In the genomic region with DNA sequence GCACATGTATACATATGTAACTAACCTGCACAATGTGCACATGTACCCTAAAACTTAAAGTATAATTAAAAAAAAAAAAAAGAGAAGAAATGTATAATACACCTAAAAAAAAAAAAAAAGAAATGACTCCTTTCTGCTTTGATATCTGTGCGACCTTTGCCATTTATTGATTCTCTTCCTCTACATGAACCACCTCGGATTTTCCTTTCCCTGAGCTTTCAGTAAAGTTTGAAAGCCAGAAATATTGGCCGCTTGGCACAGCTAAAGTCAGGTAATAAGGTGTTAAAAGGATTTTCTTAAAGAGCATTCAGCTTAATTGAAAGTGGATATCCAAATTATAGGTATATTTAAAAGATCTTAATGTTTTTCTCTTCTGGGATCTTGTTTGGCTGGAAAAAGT, we compare ENCODE assay signal across 36 cellular contexts. TPM values are rescaled to one million over a fixed set of nuclear protein-coding genes. Genes with fewer than 3 reads are reported as not detected.
A peak's percentile ranks its signal among the peaks of the same experiment; 100 is the strongest.
DNase-seq lines count a peak whose midpoint lies in the region; ATAC-seq, FAIRE-seq and TF ChIP-seq lines count a peak whose summit lies in the region.
"Had no signal": no experiment of that assay in that cellular context is flagged by ENCODE, and none has a peak within 500 bp of the region (broad histone marks: within the 10 kb centered on the region; RNA-seq: fewer than 3 reads in every experiment).

No MANE protein-coding gene starts in this region.

- TF ChIP-seq CTCF in liver (IDR thresholded peaks at IDR 0.05; ENCODE audit: low read depth, low read length, missing input control) = no peak
- TF ChIP-seq CTCF in HepG2 (CRISPR knock-in tag; IDR thresholded peaks at IDR 0.05) = no peak
- no peak for TF ChIP-seq CTCF in right lobe of liver (IDR thresholded peaks at IDR 0.05)
- no peak for TF ChIP-seq CTCF in type B pancreatic cell (conservative IDR thresholded peaks at IDR 0.05)

- H3K27ac ChIP-seq in liver (ENCODE audit: low read depth in 1 of 2, low read length in 2 of 2) (no peak overlapping the region), HepG2 (ENCODE audit: extremely low read length, insufficient read depth, low read length) (no peak overlapping the region), right lobe of liver (peak overlapping the region in 2 of 3 donors; percentile 27 to 50), small intestine (ENCODE audit: low read depth in 1 of 2, low read length in 1 of 2) (no peak overlapping the region)
- H3K27ac ChIP-seq: 22Rv1; A549; BLaER1; BLaER1 treated with 17β-estradiol and CSF1 and Interleukin-3, amounts not matched to agents 10 nM and 100 nM had no signal

- no peaks in the 10 kb centered on the region for H4K20me1 ChIP-seq in HepG2 (ENCODE audit: insufficient read depth, low read length)
- H4K20me1 ChIP-seq: BLaER1; BLaER1 treated with 17β-estradiol and CSF1 and Interleukin-3, amounts not matched to agents 10 nM and 100 nM had no signal

- intact Hi-C loops in HepG2 (cut with micrococcal nuclease; ENCODE audit: unreplicated experiment) = no loop called here
- intact Hi-C loops in right lobe of liver (cut with DNase I) = no loop called here

- in situ Hi-C loops in HepG2 (cut with HindIII; ENCODE audit: extremely low pct_ligation_motif_present, low pct_unique_long_range_greater_than_20kb) = no loop called here

- TF ChIP-seq EP300 in HepG2 (IDR thresholded peaks at IDR 0.05; ENCODE audit: low read depth in 2 of 2, low read length in 2 of 2) (no peak), HepG2 (CRISPR knock-in tag; IDR thresholded peaks at IDR 0.05; ENCODE audit: borderline replicate concordance) (no peak)

- H3K4me2 ChIP-seq in HepG2 (ENCODE audit: low read depth, low read length) = no peak overlapping the region
- H3K4me2 ChIP-seq: A549; BLaER1; BLaER1 treated with 17β-estradiol and CSF1 and Interleukin-3, amounts not matched to agents 10 nM and 100 nM had no signal

- H3K4me1 ChIP-seq in liver (ENCODE audit: control insufficient read depth in 4 of 4, insufficient read depth in 4 of 4, low read length in 3 of 4) (no peaks in the 10 kb centered on the region), HepG2 (ENCODE audit: insufficient read depth, low read length) (no peaks in the 10 kb centered on the region), right lobe of liver (no peaks in the 10 kb centered on the region), small intestine (ENCODE audit: control insufficient read depth in 2 of 2, insufficient read depth in 1 of 2, low read depth in 1 of 2, low read length in 1 of 2) (no peaks in the 10 kb centered on the region)
- H3K4me1 ChIP-seq: A549; BE2C; BLaER1; BLaER1 treated with 17β-estradiol and CSF1 and Interleukin-3, amounts not matched to agents 10 nM and 100 nM had no signal

- H2AFZ ChIP-seq in HepG2 (ENCODE audit: low read length) = no peak overlapping the region

- H3K9me3 ChIP-seq in liver (ENCODE audit: control insufficient read depth in 4 of 4, low read length in 3 of 4) = peaks cover 0 to 5% (median 2%) of the 10 kb centered on the region in 4 donors
- no peaks in the 10 kb centered on the region for H3K9me3 ChIP-seq in HepG2 (ENCODE audit: low read length)
- H3K9me3 ChIP-seq in right lobe of liver = no peaks in the 10 kb centered on the region
- no peaks in the 10 kb centered on the region for H3K9me3 ChIP-seq in small intestine (ENCODE audit: control insufficient read depth, low read depth)
- H3K9me3 ChIP-seq: A549, BE2C, BLaER1 had no signal

- no peak overlapping the region for H3K4me3 Mint-ChIP-seq in type B pancreatic cell
- H3K4me3 Mint-ChIP-seq: B cell; CD14-positive monocyte; CD4-positive, alpha-beta memory T cell; CD4-positive, alpha-beta T cell; CD4-positive, CD25-positive, alpha-beta regulatory T cell; CD8-positive, alpha-beta memory T cell; CD8-positive, alpha-beta T cell had no signal

- peak overlapping the region; percentile 5 to 25 (median 23) for H3K4me3 ChIP-seq in liver (ENCODE audit: low read depth in 1 of 3, low read length in 3 of 3)
- no peak overlapping the region for H3K4me3 ChIP-seq in HepG2 (replicated peaks in 1 of 3; ENCODE audit: insufficient read depth in 1 of 3, low read depth in 2 of 3, low read length in 3 of 3)
- peak overlapping the region in 2 of 3 donors; percentile 21 to 27 for H3K4me3 ChIP-seq in right lobe of liver
- H3K4me3 ChIP-seq in small intestine (ENCODE audit: low read depth in 1 of 2, low read length in 2 of 2) = no peak overlapping the region
- H3K4me3 ChIP-seq: A549; BLaER1; BLaER1 treated with 17β-estradiol and CSF1 and Interleukin-3, amounts not matched to agents 10 nM and 100 nM had no signal

- no TSS peak for BruUV-seq in HepG2 (replicated peaks; lab: Mats Ljungman, UMichigan)

- H3K27me3 ChIP-seq in liver (ENCODE audit: control insufficient read depth in 4 of 4, insufficient read depth in 4 of 4, low read length in 3 of 4) = no peaks in the 10 kb centered on the region
- no peaks in the 10 kb centered on the region for H3K27me3 ChIP-seq in HepG2 (ENCODE audit: control insufficient read depth in 1 of 2, insufficient read depth in 2 of 2, low read length in 2 of 2)
- no peaks in the 10 kb centered on the region for H3K27me3 ChIP-seq in right lobe of liver
- H3K27me3 ChIP-seq in small intestine (ENCODE audit: control insufficient read depth in 2 of 2, insufficient read depth in 2 of 2, low read length in 2 of 2) = no peaks in the 10 kb centered on the region
- H3K27me3 ChIP-seq: BE2C; BLaER1; BLaER1 treated with 17β-estradiol and CSF1 and Interleukin-3, amounts not matched to agents 10 nM and 100 nM had no signal

- H3K36me3 Mint-ChIP-seq in type B pancreatic cell = no peaks in the 10 kb centered on the region
- H3K36me3 Mint-ChIP-seq: CD14-positive monocyte; CD4-positive, alpha-beta memory T cell; CD4-positive, CD25-positive, alpha-beta regulatory T cell; CD8-positive, alpha-beta T cell had no signal

- H3K9ac ChIP-seq in liver (ENCODE audit: low read depth in 1 of 2, low read length in 2 of 2) (no peak overlapping the region), HepG2 (ENCODE audit: insufficient read depth, low read depth, low read length) (no peak overlapping the region)
- H3K9ac ChIP-seq: BLaER1; BLaER1 treated with 17β-estradiol and CSF1 and Interleukin-3, amounts not matched to agents 10 nM and 100 nM had no signal

- no peaks in the 10 kb centered on the region for H3K27me3 Mint-ChIP-seq in type B pancreatic cell
- H3K27me3 Mint-ChIP-seq: CD4-positive, alpha-beta T cell had no signal

- H3K27ac Mint-ChIP-seq in type B pancreatic cell = no peak overlapping the region
- H3K27ac Mint-ChIP-seq: B cell; CD14-positive monocyte; CD4-positive, alpha-beta memory T cell; CD4-positive, alpha-beta T cell; CD4-positive, CD25-positive, alpha-beta regulatory T cell; CD8-positive, alpha-beta memory T cell; CD8-positive, alpha-beta T cell had no signal

- H3K9me3 Mint-ChIP-seq in type B pancreatic cell = no peaks in the 10 kb centered on the region
- H3K9me3 Mint-ChIP-seq: CD4-positive, alpha-beta T cell; CD8-positive, alpha-beta T cell had no signal

- CTCF ChIA-PET in HepG2 (lab: Yijun Ruan, JAX; ENCODE audit: low intra/inter-chr PET ratio, low total read pairs) = no interaction called here

- 38% methylated on average over 3 of the region's 3 CpGs for WGBS in liver
- WGBS in HepG2 (ENCODE audit: low lambda C conversion rate) = 43% methylated on average over 3 of the region's 3 CpGs
- 16% methylated on average over 3 of the region's 3 CpGs for WGBS in right lobe of liver (ENCODE audit: insufficient coverage, low coverage, low lambda C conversion rate, missing lambda C conversion rate)
- 23 to 69% (median 48%) methylated on average over 3 of the region's 3 CpGs for WGBS in small intestine, 3 donors

- TF ChIP-seq POLR2A in HepG2 (IDR thresholded peaks at IDR 0.05; ENCODE audit: insufficient read depth in 1 of 2, low read depth in 2 of 2, low read length in 2 of 2) (no peak), right lobe of liver (IDR thresholded peaks at IDR 0.05) (no peak)

- peaks cover 4% of the 10 kb centered on the region for H3K4me1 Mint-ChIP-seq in type B pancreatic cell (ENCODE audit: unreplicated experiment)
- H3K4me1 Mint-ChIP-seq: B cell; CD14-positive monocyte; CD4-positive, alpha-beta memory T cell; CD4-positive, CD25-positive, alpha-beta regulatory T cell; CD8-positive, alpha-beta memory T cell had no signal

- DNase-seq in HepG2 (ENCODE audit: low spot score) (no peak), left lobe of liver (ENCODE audit: low spot score) (no peak), right lobe of liver (no peak), small intestine (peak; percentile 23), NOMO-1 treated with dmso at 0.1 percent for 144 hours (lab: John Stamatoyannopoulos, UW; ENCODE audit: unreplicated experiment) (no peak), SKM-1 (lab: John Stamatoyannopoulos, UW; ENCODE audit: unreplicated experiment) (no peak), type B pancreatic cell (ENCODE audit: extremely low spot score, unreplicated experiment) (no peak)
- DNase-seq: 8988T; ACHN; AML-193; BE2C; C1 segment of cervical spinal cord; Caco-2; Calu3; CD4-positive, alpha-beta memory T cell; CD4-positive, alpha-beta T cell; CD4-positive, CD25-positive, alpha-beta regulatory T cell; CD8-positive, alpha-beta memory T cell; CD8-positive, alpha-beta T cell; COR-L47; DMS 273 treated with DMSO at 0.1 percent for 48 hours; DMS153; DMS53; DMS79; DMS79 treated with DMSO at 0.1 percent for 48 hours; DND-41; EL had no signal

- POLR2A ChIA-PET in HepG2 (lab: Yijun Ruan, JAX) = no interaction called here

- H3K79me2 ChIP-seq in HepG2 (ENCODE audit: insufficient read depth, low read length) = no peaks in the 10 kb centered on the region

- ATAC-seq in HepG2 (no peak), left lobe of liver (peak; percentile 65), right lobe of liver (peak; percentile 27 to 89 (median 66))
- ATAC-seq: A549; CD8-positive, alpha-beta T cell had no signal

- H3K36me3 ChIP-seq in liver (ENCODE audit: control insufficient read depth in 4 of 4, insufficient read depth in 3 of 4, low read depth in 1 of 4, low read length in 3 of 4) (no peaks in the 10 kb centered on the region), HepG2 (replicated peaks in 1 of 2; ENCODE audit: control insufficient read depth in 1 of 2, insufficient read depth in 2 of 2, low read length in 2 of 2) (no peaks in the 10 kb centered on the region), right lobe of liver (no peaks in the 10 kb centered on the region), small intestine (ENCODE audit: control insufficient read depth in 2 of 2, insufficient read depth in 2 of 2, low read length in 2 of 2) (no peaks in the 10 kb centered on the region)
- H3K36me3 ChIP-seq: BE2C; BLaER1; BLaER1 treated with 17β-estradiol and CSF1 and Interleukin-3, amounts not matched to agents 10 nM and 100 nM had no signal

- TF ChIP-seq RAD21 in liver (IDR thresholded peaks at IDR 0.05) (no peak), HepG2 (CRISPR knock-in tag; IDR thresholded peaks at IDR 0.05) (no peak)

- FAIRE-seq in HepG2 (lab: Jason Lieb, UNC) (no peak), small intestine (lab: Jason Lieb, UNC) (no peak)
- FAIRE-seq: A204.1, A549, D721Med had no signal

RNA-seq across cellular contexts. Expression of gene ASCC3, which starts 12.6 kb away (rescaled TPM):
- total RNA-seq in liver (10 to 100 TPM; 19.6 to 32.7 TPM), HepG2 (2016; rRNA removed; fragmentation: Illumina TruSeq; extraction: Trizol) (55.7 and 84.7 TPM in 2 replicates), left lobe of liver (15.3 TPM), right lobe of liver (10 to 100 TPM; 17.0 to 28.2 (median 24.9) TPM), type B pancreatic cell (ENCODE audit: low replicate concordance) (46.0 and 51.2 TPM in 2 replicates)
- polyA plus RNA-seq in liver (10 to 100 TPM; 12.8 to 13.3 TPM), HepG2 (2011; rRNA removed) (16.4 and 23.1 TPM in 2 replicates), small intestine (10 to 100 TPM in 1 of 3 donors, 1 to 10 TPM in 2; 6.8 to 18.1 (median 9.2) TPM)
- total RNA-seq in HepG2 (2016; cell fraction: cytosol; rRNA removed; fragmentation: Illumina TruSeq; extraction: Trizol; ENCODE audit: low read depth) = 22.3 and 25.0 TPM in 2 replicates
- total RNA-seq in HepG2 (2016; cell fraction: insoluble cytoplasmic fraction; rRNA removed; fragmentation: Illumina TruSeq; extraction: Trizol) = 54.6 and 79.1 TPM in 2 replicates
- total RNA-seq in HepG2 (2016; cell fraction: membrane; rRNA removed; fragmentation: Illumina TruSeq; extraction: Trizol) = 20.1 and 23.8 TPM in 2 replicates
- total RNA-seq in HepG2 (2016; cell fraction: nucleus; rRNA removed; fragmentation: Illumina TruSeq; extraction: Trizol) = 106 and 107 TPM in 2 replicates
- polyA plus RNA-seq in HepG2 (2011; cell fraction: cytosol; rRNA removed) = 9.1 and 13.4 TPM in 2 replicates
- polyA plus RNA-seq in HepG2 (2011; cell fraction: nucleus; rRNA removed) = 9.7 and 11.5 TPM in 2 replicates
- 14.9 and 16.5 TPM in 2 replicates for polyA plus RNA-seq in HepG2 (2012)
- polyA plus RNA-seq in HepG2 (2016; cell fraction: cytosol; fragmentation: Illumina TruSeq; extraction: Trizol; ENCODE audit: low read depth) = 3.5 and 3.9 TPM in 2 replicates
- polyA plus RNA-seq in HepG2 (2016; cell fraction: insoluble cytoplasmic fraction; fragmentation: Illumina TruSeq; extraction: Trizol; ENCODE audit: low read depth) = 60.9 and 64.9 TPM in 2 replicates
- polyA plus RNA-seq in HepG2 (2016; cell fraction: membrane; fragmentation: Illumina TruSeq; extraction: Trizol; ENCODE audit: low read depth) = 7.1 and 7.4 TPM in 2 replicates
- polyA plus RNA-seq in HepG2 (2016; cell fraction: nucleus; fragmentation: Illumina TruSeq; extraction: Trizol; ENCODE audit: insufficient read depth, low read depth) = 41.0 and 45.0 TPM in 2 replicates
- 25.6 and 52.0 TPM in 2 replicates for polyA minus RNA-seq in HepG2 (2011; rRNA and poly(A)+ RNA removed; ENCODE audit: low replicate concordance)
- polyA minus RNA-seq in HepG2 (2011; cell fraction: cytosol; rRNA and poly(A)+ RNA removed) = 26.9 and 33.2 TPM in 2 replicates
- 143 and 165 TPM in 2 replicates for polyA minus RNA-seq in HepG2 (2011; cell fraction: nucleus; rRNA and poly(A)+ RNA removed)

Comparison
In these comparisons a context has a peak if more than half of its experiments do, and no peak if none do; other contexts are left out.
1. H3K27ac ChIP-seq: peak in right lobe of liver (2 of 3); none in liver (0 of 2), HepG2 (single experiment) and small intestine (0 of 2).
2. H3K4me3 ChIP-seq: peak in liver (3 of 3) and right lobe of liver (2 of 3); none in HepG2 (0 of 3) and small intestine (0 of 2).